Comparison of ENCODE assay signal across 8 cellular contexts in the genomic region with DNA sequence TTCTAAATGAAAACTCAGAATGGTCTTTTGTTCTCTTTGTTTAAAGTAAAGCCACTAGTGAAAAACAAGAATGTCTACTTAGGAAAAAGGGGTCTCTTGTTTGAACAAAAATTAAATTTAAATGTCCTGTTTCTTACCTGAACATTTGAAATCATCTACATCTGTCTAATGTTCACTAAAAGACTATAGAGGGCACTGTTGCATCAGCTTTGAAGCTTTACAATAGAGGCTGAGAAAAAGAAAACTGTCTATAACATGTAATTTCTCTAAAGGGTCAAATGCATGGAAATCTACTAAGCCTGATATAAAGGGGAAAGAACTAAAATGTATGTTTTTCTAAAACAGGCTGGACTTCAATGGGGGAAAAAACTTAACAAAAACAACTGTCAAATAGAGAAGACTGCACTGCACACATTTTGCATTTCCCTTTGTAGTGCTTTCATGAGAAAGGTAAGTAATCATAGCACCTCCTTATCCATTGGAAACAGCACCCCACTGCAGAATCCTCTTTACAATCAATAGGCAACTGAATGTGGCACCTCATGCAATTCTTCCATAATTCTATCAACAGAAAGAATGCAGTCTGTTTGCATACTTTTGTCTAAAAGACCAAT. TPM values are rescaled to one million over a fixed set of nuclear protein-coding genes. Genes with fewer than 3 reads are reported as not detected.
A peak's percentile ranks its signal among the peaks of the same experiment; 100 is the strongest.
DNase-seq lines count a peak whose midpoint lies in the region; ATAC-seq and TF ChIP-seq lines count a peak whose summit lies in the region.

No MANE protein-coding gene starts in this region.

- H3K27ac Mint-ChIP-seq in Calu3 (ENCODE audit: unreplicated experiment) (no peak overlapping the region), progenitor cell of endocrine pancreas (no peak overlapping the region)

- no peak for DNase-seq in Calu3
- DNase-seq in GM20000 (ENCODE audit: low spot score), result peak; percentile 8
- peak; percentile 55 for DNase-seq in SK-N-MC (ENCODE audit: low read depth, low spot score)
- peak; percentile 73 for DNase-seq in fibroblast of villous mesenchyme (ENCODE audit: low read depth)
- no peak for DNase-seq in progenitor cell of endocrine pancreas (ENCODE audit: low spot score, unreplicated experiment)
- no peak for DNase-seq in stimulated activated CD8-positive, alpha-beta memory T cell treated with anti-CD3 and anti-CD28 coated beads, Interleukin-4, amount 100 ng/mL, for 48 hours

- H3K9ac ChIP-seq in SK-N-MC (ENCODE audit: insufficient read length), result no peak overlapping the region

- H3K27ac ChIP-seq in SK-N-MC, result no peak overlapping the region

- H3K36me3 Mint-ChIP-seq in Calu3 (ENCODE audit: insufficient read depth, unreplicated experiment) (no peaks in the 10 kb centered on the region), progenitor cell of endocrine pancreas (ENCODE audit: insufficient read depth) (peaks cover 3% of the 10 kb centered on the region)

- H3K9me3 Mint-ChIP-seq in Calu3 (ENCODE audit: low read depth, unreplicated experiment) (no peaks in the 10 kb centered on the region), progenitor cell of endocrine pancreas (ENCODE audit: low read depth) (no peaks in the 10 kb centered on the region)

- no peak for ATAC-seq in GM18858 (IDR thresholded peaks at IDR 0.05; ENCODE audit: unreplicated experiment)

- TF ChIP-seq CTCF in Calu3 (IDR thresholded peaks at IDR 0.05; ENCODE audit: unreplicated experiment), result peak; percentile 13
- TF ChIP-seq CTCF in GM20000 (IDR thresholded peaks at IDR 0.05; ENCODE audit: extremely low read depth, missing control alignments), result no peak
- peak; percentile 64 for TF ChIP-seq CTCF in LNCAP (IDR thresholded peaks at IDR 0.05)
- TF ChIP-seq CTCF in fibroblast of villous mesenchyme (IDR thresholded peaks at IDR 0.05; ENCODE audit: insufficient read depth, low read depth, low read length), result peak; percentile 62
- TF ChIP-seq CTCF in progenitor cell of endocrine pancreas (IDR thresholded peaks at IDR 0.05; ENCODE audit: unreplicated experiment), result peak; percentile 83

- no TSS peak for BruUV-seq in Calu3 (replicated peaks; lab: Mats Ljungman, UMichigan)

- no peaks in the 10 kb centered on the region for H3K36me3 ChIP-seq in SK-N-MC (ENCODE audit: insufficient read depth, low read length)

- H3K4me3 ChIP-seq in SK-N-MC, result no peak overlapping the region
- no peak overlapping the region for H3K4me3 ChIP-seq in fibroblast of villous mesenchyme (ENCODE audit: low read depth, low read length)

- H3K27me3 Mint-ChIP-seq in Calu3 (ENCODE audit: unreplicated experiment) (no peaks in the 10 kb centered on the region), progenitor cell of endocrine pancreas (no peaks in the 10 kb centered on the region)

- CTCF ChIA-PET in Calu3 (lab: Charles Lee), result interaction anchor here (0.7 kb wide), 1 partner anchor 552 kb away, joined by 3 read pairs; no protein-coding TSS in a partner anchor

- intact Hi-C loops in Calu3 (cut with micrococcal nuclease; ENCODE audit: unreplicated experiment), result loop anchor here (2.0 kb wide), 1 partner anchor 1603 kb away; no protein-coding TSS in a partner anchor

- no peaks in the 10 kb centered on the region for H3K9me3 ChIP-seq in SK-N-MC (ENCODE audit: low read depth, low read length)

- H3K4me1 Mint-ChIP-seq in Calu3 (ENCODE audit: low read depth, unreplicated experiment), result no peaks in the 10 kb centered on the region
- H3K4me1 Mint-ChIP-seq in progenitor cell of endocrine pancreas (ENCODE audit: low read depth), result peaks cover 24% of the 10 kb centered on the region

- H3K4me3 Mint-ChIP-seq in Calu3 (ENCODE audit: low read depth, unreplicated experiment), result no peak overlapping the region
- H3K4me3 Mint-ChIP-seq in progenitor cell of endocrine pancreas (ENCODE audit: low read depth), result no peak overlapping the region

RNA-seq across cellular contexts. Expression of gene DPH6, which starts 26.3 kb away (rescaled TPM):
- total RNA-seq in Calu3 (2022) (5.3 and 8.0 TPM in 2 replicates), fibroblast of villous mesenchyme (13.8 and 15.8 TPM in 2 replicates), progenitor cell of endocrine pancreas (11.4 and 23.0 TPM in 2 replicates)

Comparison
In these comparisons a context has a peak if more than half of its experiments do, and no peak if none do; other contexts are left out.
1. DNase-seq: peak in GM20000 (single experiment), SK-N-MC (single experiment) and fibroblast of villous mesenchyme (single experiment); none in Calu3 (single experiment), progenitor cell of endocrine pancreas (single experiment) and stimulated activated CD8-positive, alpha-beta memory T cell treated with anti-CD3 and anti-CD28 coated beads, Interleukin-4, amount 100 ng/mL, for 48 hours (single experiment).